8 cellular contexts compared by ENCODE assay signal in genomic region chr16:75622762-75623605, GRCh38. TPM values are rescaled to one million over a fixed set of nuclear protein-coding genes. Genes with fewer than 3 reads are reported as not detected.
DNase-seq lines count a peak whose midpoint lies in the region; ATAC-seq, FAIRE-seq and TF ChIP-seq lines count a peak whose summit lies in the region.

Gene ADAT1, minus strand, starts transcription at chr16:75623281. Its CDS starts 2,482 bp downstream, at chr16:75620799.

- FAIRE-seq in pancreas (lab: Jason Lieb, UNC) = peak; percentile 47

- peak; percentile 94 for ATAC-seq in HG02759 (IDR thresholded peaks at IDR 0.05; ENCODE audit: unreplicated experiment)
- peak; percentile 97 for ATAC-seq in Right ventricle myocardium inferior
- peak; percentile 96 to 98 (median 98) for ATAC-seq in pancreas

- H3K27ac ChIP-seq in pancreas = peak within 1 kb of the TSS; percentile 73 to 82 (median 81)
- H3K27ac ChIP-seq in tibial artery = peak within 1 kb of the TSS; percentile 86 to 89

- WGBS in pancreas, 2 donors = 0 to 1% methylated on average over 62 of the region's 62 CpGs

- TF ChIP-seq CTCF in GM12864 (IDR thresholded peaks at IDR 0.05; ENCODE audit: low read depth, low read length, missing control alignments) (no peak), pancreas (IDR thresholded peaks at IDR 0.05) (no peak), tibial artery (IDR thresholded peaks at IDR 0.05) (no peak)

- intact Hi-C loops in Right ventricle myocardium inferior (cut with DNase I) = loop anchor here (2.0 to 5.0 kb wide), 2 partner anchors 56 to 158 kb away; partner anchors contain the start of genes GABARAPL2 and TMEM170A
- intact Hi-C loops in pancreas (cut with DNase I) = loop anchor here in 1 of 3 donors (10.0 kb wide), 1 partner anchor 148 kb away; no protein-coding TSS in a partner anchor
- intact Hi-C loops in tibial artery (cut with DNase I; ENCODE audit: low total_unique reads) = loop anchor here (2.0 to 10.0 kb wide), 3 partner anchors 56 to 151 kb away; partner anchors contain the start of gene GABARAPL2

- H3K27me3 ChIP-seq in pancreas = no peaks in the 10 kb centered on the region
- no peaks in the 10 kb centered on the region for H3K27me3 ChIP-seq in tibial artery

- H3K36me3 ChIP-seq in pancreas (peaks cover 0 to 12% (median 5%) of the 10 kb centered on the region in 3 donors), tibial artery (peaks cover 22 to 52% (median 36%) of the 10 kb centered on the region in 3 donors)

- H3K4me3 ChIP-seq in GM12864 (ENCODE audit: low read depth, low read length) (peak within 1 kb of the TSS; percentile 64), pancreas (peak within 1 kb of the TSS; percentile 59 to 73 (median 64)), tibial artery (peak within 1 kb of the TSS; percentile 62 to 80)

- peak; percentile 92 for DNase-seq in GM12864 (ENCODE audit: low read depth)
- DNase-seq in NCI-H1417 (lab: John Stamatoyannopoulos, UW) = peak; percentile 91 to 98 (median 94)
- peak; percentile 96 to 97 for DNase-seq in SW 1271 (lab: John Stamatoyannopoulos, UW)
- peak; percentile 94 for DNase-seq in activated naive CD8-positive, alpha-beta T cell treated with anti-CD3 and anti-CD28 coated beads, Interleukin-2, amount 50 U/mL, for 16 hours (ENCODE audit: low read depth, low spot score)
- DNase-seq in Right ventricle myocardium inferior (ENCODE audit: missing footprints) = peak; percentile 100
- DNase-seq in pancreas = peak; percentile 96 to 98 (median 97)
- peak; percentile 98 to 99 for DNase-seq in tibial artery

- H3K9me3 ChIP-seq in pancreas (no peaks in the 10 kb centered on the region), tibial artery (no peaks in the 10 kb centered on the region)

- H3K4me1 ChIP-seq in pancreas (peaks cover 5 to 9% (median 7%) of the 10 kb centered on the region in 3 donors), tibial artery (peaks cover 0 to 22% (median 18%) of the 10 kb centered on the region in 4 donors)

RNA-seq across cellular contexts. Expression of gene ADAT1, which starts in this region (rescaled TPM):
- 19.5 TPM for total RNA-seq in Right ventricle myocardium inferior
- 10 to 100 TPM in 5 of 6 donors, 1 to 10 TPM in 1; 9.2 to 20.5 (median 15.9) TPM for total RNA-seq in pancreas
- polyA plus RNA-seq in pancreas = 10 to 100 TPM in 1 of 2 donors, 1 to 10 TPM in 1; 9.4 to 14.4 TPM

Comparison
In these comparisons a context has a peak if more than half of its experiments do, and no peak if none do; other contexts are left out.
1. Peak in every context shown above with its lines: DNase-seq, ATAC-seq, H3K4me3 ChIP-seq and H3K27ac ChIP-seq.